In genomic region chr17:50588391-50589111, GRCh38 we compare ENCODE assay signal across 23 cellular contexts. TPM values are rescaled to one million over a fixed set of nuclear protein-coding genes. Genes with fewer than 3 reads are reported as not detected.
DNase-seq lines count a peak whose midpoint lies in the region; ATAC-seq and TF ChIP-seq lines count a peak whose summit lies in the region.
"Had no signal": no experiment of that assay in that cellular context is flagged by ENCODE, and none has a peak within 500 bp of the region (broad histone marks: within the 10 kb centered on the region; RNA-seq: fewer than 3 reads in every experiment).

No MANE protein-coding gene starts in this region.

- 45 to 58% methylated on average over 18 of the region's 18 CpGs for WGBS in heart right ventricle, 2 donors
- WGBS in mammary epithelial cell (ENCODE audit: low coverage, missing lambda C conversion rate), result 52% methylated on average over 11 of the region's 18 CpGs

- TF ChIP-seq CTCF in RWPE1 (conservative IDR thresholded peaks at IDR 0.05; ENCODE audit: low read depth) (no peak), heart right ventricle (IDR thresholded peaks at IDR 0.05) (no peak), neural crest cell (conservative IDR thresholded peaks at IDR 0.05) (no peak), mammary epithelial cell (conservative IDR thresholded peaks at IDR 0.05 in 1 of 2, IDR thresholded peaks at IDR 0.05 in 1 of 2; ENCODE audit: extremely low read depth in 1 of 2, insufficient read depth in 1 of 2, low read depth in 1 of 2, low read length in 2 of 2) (no peak)

- H3K9me3 Mint-ChIP-seq in neural crest cell, result no peaks in the 10 kb centered on the region
- H3K9me3 Mint-ChIP-seq: CD4-positive, CD25-positive, alpha-beta regulatory T cell; GM23338; stimulated activated effector memory CD8-positive, alpha-beta T cell treated with anti-CD3 and anti-CD28 coated beads, Interleukin-12 subunit alpha, Interleukin-12 subunit beta, amount 100 ng/mL, for 72 hours had no signal

- H3K4me1 ChIP-seq in heart right ventricle, result peaks cover 11 to 44% (median 33%) of the 10 kb centered on the region in 9 donors
- H3K4me1 ChIP-seq in HAP-1, result no peaks in the 10 kb centered on the region
- peaks cover 4% of the 10 kb centered on the region for H3K4me1 ChIP-seq in mammary epithelial cell (ENCODE audit: insufficient read depth, low read length)
- H3K4me1 ChIP-seq: breast epithelium had no signal

- H2AFZ ChIP-seq in mammary epithelial cell (ENCODE audit: low read depth, low read length), result no peak overlapping the region
- H2AFZ ChIP-seq: GM23338 had no signal

- H3K79me2 ChIP-seq in mammary epithelial cell (ENCODE audit: insufficient read depth, low read length), result no peaks in the 10 kb centered on the region

- BruUV-seq in mammary epithelial cell (replicated peaks; lab: Mats Ljungman, UMichigan), result no TSS peak

- H3K27me3 ChIP-seq in heart right ventricle (no peaks in the 10 kb centered on the region), HAP-1 (ENCODE audit: low read depth) (no peaks in the 10 kb centered on the region), mammary epithelial cell (ENCODE audit: insufficient read depth, low read length) (no peaks in the 10 kb centered on the region)
- H3K27me3 ChIP-seq: breast epithelium had no signal

- H3K9ac ChIP-seq in mammary epithelial cell (ENCODE audit: insufficient read depth, low read length), result no peak overlapping the region

- intact Hi-C loops in heart right ventricle (cut with DNase I) (no loop called here), mammary epithelial cell (cut with micrococcal nuclease) (no loop called here)

- in situ Hi-C loops in HAP-1 (cut with MboI; ENCODE audit: low sequenced_read_pairs) (no loop called here), mammary epithelial cell (cut with MboI; ENCODE audit: low sequenced_read_pairs in 2 of 2) (no loop called here)

- POLR2A ChIA-PET in RWPE1 (lab: Yijun Ruan, JAX; ENCODE audit: low non-redundant PET), result no interaction called here

- no peaks in the 10 kb centered on the region for H4K20me1 ChIP-seq in mammary epithelial cell (ENCODE audit: insufficient read depth, low read length)

- H3K4me3 ChIP-seq in heart right ventricle (no peak overlapping the region), HAP-1 (no peak overlapping the region), mammary epithelial cell (replicated peaks in 1 of 3; ENCODE audit: insufficient read depth in 1 of 3, low read depth in 2 of 3, low read length in 3 of 3) (no peak overlapping the region)
- H3K4me3 ChIP-seq: breast epithelium, GM23338, SK-N-MC had no signal

- H3K4me2 ChIP-seq in mammary epithelial cell (ENCODE audit: insufficient read depth, low read depth, low read length), result no peak overlapping the region
- H3K4me2 ChIP-seq: GM23338 had no signal

- H3K4me1 Mint-ChIP-seq in neural crest cell, result peaks cover 39% of the 10 kb centered on the region
- H3K4me1 Mint-ChIP-seq: CD4-positive, CD25-positive, alpha-beta regulatory T cell; stimulated activated effector memory CD8-positive, alpha-beta T cell treated with anti-CD3 and anti-CD28 coated beads, Interleukin-12 subunit alpha, Interleukin-12 subunit beta, amount 100 ng/mL, for 72 hours had no signal

- H3K27ac Mint-ChIP-seq in neural crest cell (ENCODE audit: unreplicated experiment), result peak overlapping the region; percentile 19
- H3K27ac Mint-ChIP-seq: CD4-positive, CD25-positive, alpha-beta regulatory T cell; GM23338; stimulated activated effector memory CD8-positive, alpha-beta T cell treated with anti-CD3 and anti-CD28 coated beads, Interleukin-12 subunit alpha, Interleukin-12 subunit beta, amount 100 ng/mL, for 72 hours had no signal

- H3K27ac ChIP-seq in RWPE1 (peak overlapping the region; percentile 10), heart right ventricle (peak overlapping the region in 7 of 10 donors; percentile 8 to 70 (median 44)), mammary epithelial cell (ENCODE audit: insufficient read depth, low read depth, low read length) (no peak overlapping the region)

- DNase-seq in EH (ENCODE audit: low read depth) (peak; percentile 8), RWPE1 (ENCODE audit: low spot score) (no peak), heart right ventricle (peak in 1 of 2 donors; percentile 38), neural crest cell (ENCODE audit: low read depth, low spot score) (no peak), HAP-1 (ENCODE audit: low spot score in 2 of 2) (no peak), GDM1 (lab: John Stamatoyannopoulos, UW) (no peak), mammary epithelial cell (no peak)
- no peak for DNase-seq in central memory CD4-positive, alpha-beta T cell
- DNase-seq: activated CD4-positive, alpha-beta T cell treated with anti-CD3 and anti-CD28 coated beads for 1 hour; CD4-positive, CD25-positive, alpha-beta regulatory T cell; erythroblast; foreskin melanocyte; midbrain; NCI-H1417 treated with DMSO at 0.1 percent for 48 hours; NCI-H2171 treated with DMSO at 0.1 percent for 48 hours; NCI-H748 treated with DMSO at 0.1 percent for 48 hours; stimulated activated CD4-positive, alpha-beta T cell treated with anti-CD3 and anti-CD28 coated beads, Interleukin-15, amount 100 ng/mL, for 24 hours had no signal

- no peak overlapping the region for H3K4me3 Mint-ChIP-seq in neural crest cell
- H3K4me3 Mint-ChIP-seq: CD4-positive, CD25-positive, alpha-beta regulatory T cell; GM23338; stimulated activated effector memory CD8-positive, alpha-beta T cell treated with anti-CD3 and anti-CD28 coated beads, Interleukin-12 subunit alpha, Interleukin-12 subunit beta, amount 100 ng/mL, for 72 hours had no signal

- dilution Hi-C loops in mammary epithelial cell (cut with HindIII; ENCODE audit: low sequenced_read_pairs), result no loop called here

- no peaks in the 10 kb centered on the region for H3K9me3 ChIP-seq in heart right ventricle
- no peaks in the 10 kb centered on the region for H3K9me3 ChIP-seq in HAP-1
- no peaks in the 10 kb centered on the region for H3K9me3 ChIP-seq in mammary epithelial cell (replicated peaks; ENCODE audit: insufficient read depth, low read length)
- H3K9me3 ChIP-seq: breast epithelium had no signal

- H3K27me3 Mint-ChIP-seq in neural crest cell (ENCODE audit: low read depth), result peaks cover 2% of the 10 kb centered on the region
- H3K27me3 Mint-ChIP-seq: CD4-positive, CD25-positive, alpha-beta regulatory T cell had no signal

- H3K36me3 ChIP-seq in heart right ventricle, result no peaks in the 10 kb centered on the region
- H3K36me3 ChIP-seq in HAP-1 (replicated peaks), result no peaks in the 10 kb centered on the region
- no peaks in the 10 kb centered on the region for H3K36me3 ChIP-seq in mammary epithelial cell (ENCODE audit: insufficient read depth, low read length)
- H3K36me3 ChIP-seq: breast epithelium had no signal

- no peaks in the 10 kb centered on the region for H3K36me3 Mint-ChIP-seq in neural crest cell (ENCODE audit: low read depth)
- H3K36me3 Mint-ChIP-seq: CD4-positive, CD25-positive, alpha-beta regulatory T cell; stimulated activated effector memory CD8-positive, alpha-beta T cell treated with anti-CD3 and anti-CD28 coated beads, Interleukin-12 subunit alpha, Interleukin-12 subunit beta, amount 100 ng/mL, for 72 hours had no signal

- peak in 1 of 8 donors; percentile 44 for ATAC-seq in heart right ventricle
- ATAC-seq: GM23338; stimulated activated effector memory CD8-positive, alpha-beta T cell treated with anti-CD3 and anti-CD28 coated beads, Interleukin-12 subunit alpha, Interleukin-12 subunit beta, amount 100 ng/mL, for 72 hours had no signal

- CTCF ChIA-PET in RWPE1 (lab: Yijun Ruan, JAX) (no interaction called here), mammary epithelial cell (lab: Charles Lee; ENCODE audit: low non-redundant PET) (no interaction called here)

RNA-seq across cellular contexts. Expression of gene CACNA1G, which starts 28.0 kb away (rescaled TPM):
- total RNA-seq in heart right ventricle (under 1 TPM; 0.14 to 0.46 (median 0.27) TPM), neural crest cell (1.1 TPM in 2 replicates), mammary epithelial cell (under 1 TPM in 1 of 2 donors, not detected in 1; 0.09 TPM)
- polyA plus RNA-seq in heart right ventricle (under 1 TPM; 0.04 to 0.22 TPM), mammary epithelial cell (0.03 TPM)
- not detected for polyA minus RNA-seq in mammary epithelial cell
- total RNA-seq: kidney epithelial cell had no signal
- polyA plus RNA-seq: CD4-positive, CD25-positive, alpha-beta regulatory T cell had no signal

RNA-seq across cellular contexts. Expression of gene SPATA20, which starts 41.6 kb away (rescaled TPM):
- 10 to 100 TPM; 18.5 to 80.6 (median 63.3) TPM for total RNA-seq in heart right ventricle
- polyA plus RNA-seq in heart right ventricle, result 10 to 100 TPM; 12.6 to 88.4 TPM
- 24.4 and 25.8 TPM in 2 replicates for total RNA-seq in neural crest cell
- 10 to 100 TPM; 65.6 to 79.9 TPM for total RNA-seq in mammary epithelial cell
- 28.9 TPM for polyA plus RNA-seq in mammary epithelial cell
- 24.6 TPM for polyA minus RNA-seq in mammary epithelial cell

RNA-seq across cellular contexts. Expression of gene ABCC3, which starts 46.1 kb away (rescaled TPM):
- total RNA-seq in heart right ventricle, result 1 to 10 TPM in 6 of 10 donors, under 1 TPM in 3, not detected in 1; 0.23 to 5.7 (median 1.1) TPM
- polyA plus RNA-seq in heart right ventricle, result 1 to 10 TPM in 1 of 2 donors, under 1 TPM in 1; 0.41 to 2.0 TPM
- total RNA-seq in neural crest cell, result not detected in 2 replicates
- 100 to 1,000 TPM in 1 of 2 donors, 10 to 100 TPM in 1; 80.7 to 113 TPM for total RNA-seq in mammary epithelial cell
- polyA plus RNA-seq in mammary epithelial cell, result 49.6 TPM
- 62.4 TPM for polyA minus RNA-seq in mammary epithelial cell
- total RNA-seq: GM23338 had no signal
- polyA plus RNA-seq: GM23338 had no signal

RNA-seq across cellular contexts. Expression of gene EPN3, which starts 56.0 kb away (rescaled TPM):
- total RNA-seq in heart right ventricle (10 to 100 TPM in 5 of 10 donors, 1 to 10 TPM in 5; 5.2 to 21.5 (median 10.1) TPM), neural crest cell (0.11 TPM in 1 of 2 replicates, not detected in the other), mammary epithelial cell (10 to 100 TPM; 12.2 to 70.7 TPM)
- polyA plus RNA-seq in heart right ventricle (10 to 100 TPM in 1 of 2 donors, 1 to 10 TPM in 1; 3.0 to 18.9 TPM), mammary epithelial cell (101 TPM)
- polyA minus RNA-seq in mammary epithelial cell, result 151 TPM
- total RNA-seq: CD4-positive, CD25-positive, alpha-beta regulatory T cell had no signal
- polyA plus RNA-seq: AG04450; CD4-positive, CD25-positive, alpha-beta regulatory T cell had no signal

Comparison
In these comparisons a context has a peak if more than half of its experiments do, and no peak if none do; other contexts are left out.
1. RNA of gene ABCC3, which starts 46.1 kb away (total RNA-seq): 80.7 to 113 TPM in mammary epithelial cell; 0.23 to 5.7 TPM in heart right ventricle and not detected in neural crest cell; every median in the first group is over 10 times any median in the second.